In genomic region chr5:17113174-17113941, GRCh38 we compare ENCODE assay signal across 13 cellular contexts.
DNase-seq lines count a peak whose midpoint lies in the region; TF ChIP-seq lines count a peak whose summit lies in the region.
"Had no signal": no experiment of that assay in that cellular context is flagged by ENCODE, and none has a peak within 500 bp of the region (broad histone marks: within the 10 kb centered on the region; RNA-seq: fewer than 3 reads in every experiment).

No MANE protein-coding gene starts in this region.

- no peak overlapping the region for H3K4me3 ChIP-seq in stomach
- no peak overlapping the region for H3K4me3 ChIP-seq in MM.1S (ENCODE audit: low read length)
- H3K4me3 ChIP-seq: esophagus muscularis mucosa, testis had no signal

- WGBS in stomach, 5 donors = 25 to 55% (median 38%) methylated on average over 9 of the region's 9 CpGs

- no peak overlapping the region for H3K9ac ChIP-seq in MM.1S (ENCODE audit: low read length)

- intact Hi-C loops in stomach (cut with DNase I; ENCODE audit: low total_unique reads) = no loop called here

- H2AFZ ChIP-seq in MM.1S (ENCODE audit: low read length) = no peak overlapping the region

- no peak overlapping the region for H3K4me2 ChIP-seq in MM.1S (ENCODE audit: low read depth, low read length)

- H3K9me2 ChIP-seq in MM.1S (replicated peaks; ENCODE audit: insufficient read depth, low read length) = no peaks in the 10 kb centered on the region

- no peaks in the 10 kb centered on the region for H3K36me3 ChIP-seq in stomach
- H3K36me3 ChIP-seq in MM.1S (replicated peaks; ENCODE audit: insufficient read depth, low read length) = no peaks in the 10 kb centered on the region
- H3K36me3 ChIP-seq: esophagus muscularis mucosa had no signal

- H3K9me3 ChIP-seq in stomach (no peaks in the 10 kb centered on the region), MM.1S (replicated peaks; ENCODE audit: insufficient read depth, low read length) (no peaks in the 10 kb centered on the region)
- H3K9me3 ChIP-seq: esophagus muscularis mucosa, testis had no signal

- no peaks in the 10 kb centered on the region for H3F3A ChIP-seq in MM.1S (ENCODE audit: insufficient read depth, low read length)

- TF ChIP-seq POLR2A in stomach (IDR thresholded peaks at IDR 0.05) = no peak

- DNase-seq in ELR (ENCODE audit: low read depth) (peak; percentile 85), hepatic stellate cell (ENCODE audit: low spot score) (peak; percentile 68), stomach (no peak), medulla oblongata (ENCODE audit: extremely low spot score) (no peak), MM.1S (no peak)
- no peak for DNase-seq in stimulated activated naive CD4-positive, alpha-beta T cell treated with Interleukin-2 at 50 U/mL for 16 hours (lab: John Stamatoyannopoulos, UW)
- DNase-seq: activated gamma-delta T cell treated with Interleukin-2 at 50 U/mL for 16 hours; naive thymus-derived CD4-positive, alpha-beta T cell; NCI-H1092 treated with DMSO at 0.1 percent for 48 hours; T1000; testis had no signal

- H4K20me1 ChIP-seq in MM.1S (ENCODE audit: insufficient read depth, low read length) = no peaks in the 10 kb centered on the region

- H3K79me2 ChIP-seq in MM.1S (ENCODE audit: low read length) = no peaks in the 10 kb centered on the region

- H3K27ac ChIP-seq in VCaP (peak overlapping the region; percentile 93), stomach (peak overlapping the region; percentile 74 to 85 (median 76)), MM.1S (ENCODE audit: low read length) (no peak overlapping the region)
- H3K27ac ChIP-seq: esophagus muscularis mucosa had no signal

- TF ChIP-seq EP300 in stomach (IDR thresholded peaks at IDR 0.05) = no peak

- H3K4me1 ChIP-seq in stomach (peaks cover 12 to 53% (median 24%) of the 10 kb centered on the region in 4 donors), MM.1S (ENCODE audit: low read length) (no peaks in the 10 kb centered on the region)
- H3K4me1 ChIP-seq: esophagus muscularis mucosa had no signal

- H3K27me3 ChIP-seq in stomach (no peaks in the 10 kb centered on the region), MM.1S (replicated peaks; ENCODE audit: insufficient read depth, low read length) (no peaks in the 10 kb centered on the region)
- H3K27me3 ChIP-seq: esophagus muscularis mucosa, testis had no signal

- TF ChIP-seq CTCF in VCaP (conservative IDR thresholded peaks at IDR 0.05) (no peak), stomach (IDR thresholded peaks at IDR 0.05) (no peak), MM.1S (IDR thresholded peaks at IDR 0.05; ENCODE audit: low read length) (no peak)

Comparison
In these comparisons a context has a peak if more than half of its experiments do, and no peak if none do; other contexts are left out.
1. DNase-seq: peak in ELR (single experiment) and hepatic stellate cell (single experiment); none in stomach (single experiment), medulla oblongata (single experiment), MM.1S (single experiment) and stimulated activated naive CD4-positive, alpha-beta T cell treated with Interleukin-2 at 50 U/mL for 16 hours (single experiment).